In the genomic region with DNA sequence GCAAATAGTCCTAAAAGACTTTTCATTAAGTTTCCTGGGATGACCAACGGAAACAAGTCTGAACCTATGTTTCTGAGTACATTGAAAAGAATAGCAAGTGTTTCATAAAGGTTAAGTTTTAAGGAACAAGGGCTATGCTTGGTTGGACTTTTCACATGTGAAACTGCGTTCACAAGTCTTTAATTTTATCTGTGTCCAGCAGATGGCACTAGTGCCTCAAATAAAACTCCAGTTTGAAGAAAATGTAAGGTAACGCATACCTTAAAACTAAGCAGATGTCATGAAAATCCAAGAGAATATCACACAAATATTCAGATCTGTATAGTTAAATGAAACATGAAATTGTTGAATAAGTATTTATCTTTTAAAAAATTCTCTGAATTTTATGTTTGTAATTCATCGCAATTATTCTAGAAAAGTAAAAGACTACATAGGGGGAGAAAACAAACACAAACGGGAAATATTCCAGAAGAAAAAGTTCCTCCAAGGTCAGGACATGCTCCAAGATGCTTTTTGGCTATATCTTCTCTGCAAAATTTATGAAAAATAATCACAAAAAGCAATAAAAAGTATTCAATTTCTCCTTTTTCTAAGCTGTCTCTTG, we compare ENCODE assay signal across 7 cellular contexts.
A peak's percentile ranks its signal among the peaks of the same experiment; 100 is the strongest.
DNase-seq lines count a peak whose midpoint lies in the region; ATAC-seq, FAIRE-seq and TF ChIP-seq lines count a peak whose summit lies in the region.

No MANE protein-coding gene starts in this region.

- H3K4me1 ChIP-seq in HepG2 (ENCODE audit: insufficient read depth, low read length): no peaks in the 10 kb centered on the region
- H3K4me1 ChIP-seq in uterus: no peaks in the 10 kb centered on the region

- H3K27ac Mint-ChIP-seq in MCF 10A (ENCODE audit: low read depth, unreplicated experiment): no peak overlapping the region

- TF ChIP-seq EP300 in HepG2 (IDR thresholded peaks at IDR 0.05; ENCODE audit: low read depth in 2 of 2, low read length in 2 of 2): no peak
- TF ChIP-seq EP300 in HepG2 (CRISPR knock-in tag; IDR thresholded peaks at IDR 0.05; ENCODE audit: borderline replicate concordance): no peak

- no peaks in the 10 kb centered on the region for H3K36me3 Mint-ChIP-seq in MCF 10A (ENCODE audit: insufficient read depth, unreplicated experiment)

- H3K36me3 ChIP-seq in HepG2 (replicated peaks in 1 of 2; ENCODE audit: control insufficient read depth in 1 of 2, insufficient read depth in 2 of 2, low read length in 2 of 2): no peaks in the 10 kb centered on the region
- no peaks in the 10 kb centered on the region for H3K36me3 ChIP-seq in uterus

- H2AFZ ChIP-seq in HepG2 (ENCODE audit: low read length): no peak overlapping the region

- DNase-seq in DMS 273 treated with DMSO at 0.1 percent for 48 hours (lab: John Stamatoyannopoulos, UW) (peak; percentile 1), NCI-H774 (lab: John Stamatoyannopoulos, UW) (peak; percentile 40), MCF 10A (ENCODE audit: unreplicated experiment) (peak; percentile 75), HepG2 (ENCODE audit: low spot score) (peak; percentile 58), uterus (peak in 1 of 2 donors; percentile 20)

- in situ Hi-C loops in HepG2 (cut with HindIII; ENCODE audit: extremely low pct_ligation_motif_present, low pct_unique_long_range_greater_than_20kb): loop anchor here (10.0 kb wide), 1 partner anchor 939 kb away; no protein-coding TSS in a partner anchor

- WGBS in HepG2 (ENCODE audit: low lambda C conversion rate): 10% methylated on average over 5 of the region's 5 CpGs

- no peaks in the 10 kb centered on the region for H3K27me3 Mint-ChIP-seq in MCF 10A (ENCODE audit: insufficient read depth, unreplicated experiment)

- H3K4me3 ChIP-seq in HepG2 (replicated peaks in 1 of 3; ENCODE audit: insufficient read depth in 1 of 3, low read depth in 2 of 3, low read length in 3 of 3): no peak overlapping the region
- no peak overlapping the region for H3K4me3 ChIP-seq in uterus

- no peak for TF ChIP-seq RAD21 in HepG2 (CRISPR knock-in tag; IDR thresholded peaks at IDR 0.05)

- FAIRE-seq in HepG2 (lab: Jason Lieb, UNC): peak; percentile 65

- H3K9me3 Mint-ChIP-seq in MCF 10A (ENCODE audit: unreplicated experiment): no peaks in the 10 kb centered on the region

- intact Hi-C loops in MCF 10A (cut with micrococcal nuclease) (loop anchor here (1.0 to 10.0 kb wide), 8 partner anchors 85 to 1265 kb away; no protein-coding TSS in a partner anchor), HepG2 (cut with micrococcal nuclease; ENCODE audit: unreplicated experiment) (loop anchor here (1.0 to 10.0 kb wide), 4 partner anchors 85 to 956 kb away; no protein-coding TSS in a partner anchor), uterus (cut with DNase I; ENCODE audit: low total_unique reads) (no loop called here)

- POLR2A ChIA-PET in MCF 10A (lab: Yijun Ruan, JAX): interaction anchor here (0.8 kb wide), 1 partner anchor 1156 kb away, joined by 4 read pairs; no protein-coding TSS in a partner anchor
- POLR2A ChIA-PET in HepG2 (lab: Yijun Ruan, JAX): no interaction called here

- BruUV-seq in MCF 10A (replicated peaks; lab: Mats Ljungman, UMichigan) (no TSS peak), HepG2 (replicated peaks; lab: Mats Ljungman, UMichigan) (no TSS peak)

- H3K4me3 Mint-ChIP-seq in MCF 10A (ENCODE audit: unreplicated experiment): no peak overlapping the region

- no peaks in the 10 kb centered on the region for H3K4me1 Mint-ChIP-seq in MCF 10A (ENCODE audit: insufficient read depth, unreplicated experiment)

- no peak overlapping the region for H3K9ac ChIP-seq in HepG2 (ENCODE audit: insufficient read depth, low read depth, low read length)

- no peaks in the 10 kb centered on the region for H3K27me3 ChIP-seq in HepG2 (ENCODE audit: control insufficient read depth in 1 of 2, insufficient read depth in 2 of 2, low read length in 2 of 2)
- no peaks in the 10 kb centered on the region for H3K27me3 ChIP-seq in uterus

- TF ChIP-seq CTCF in MCF 10A (IDR thresholded peaks at IDR 0.05; ENCODE audit: unreplicated experiment) (peak; percentile 60), HepG2 (CRISPR knock-in tag; IDR thresholded peaks at IDR 0.05) (peak; percentile 70), uterus (IDR thresholded peaks at IDR 0.05) (peak; percentile 50 to 73 (median 68))

- H3K79me2 ChIP-seq in HepG2 (ENCODE audit: insufficient read depth, low read length): no peaks in the 10 kb centered on the region

- H3K9me3 ChIP-seq in HepG2 (ENCODE audit: low read length) (no peaks in the 10 kb centered on the region), uterus (no peaks in the 10 kb centered on the region)

- CTCF ChIA-PET in MCF 10A (lab: Yijun Ruan, JAX) (interaction anchor here (0.7 to 3.8 kb wide), 14 partner anchors 31 to 956 kb away, joined by 3 to 13 read pairs (median 4); no protein-coding TSS in a partner anchor), HepG2 (lab: Yijun Ruan, JAX; ENCODE audit: low intra/inter-chr PET ratio, low total read pairs) (interaction anchor here (0.8 to 2.5 kb wide), 5 partner anchors 822 to 1097 kb away, joined by 3 to 15 read pairs (median 4); no protein-coding TSS in a partner anchor)

- TF ChIP-seq POLR2A in HepG2 (IDR thresholded peaks at IDR 0.05; ENCODE audit: insufficient read depth in 1 of 2, low read depth in 2 of 2, low read length in 2 of 2) (no peak), uterus (IDR thresholded peaks at IDR 0.05) (no peak)

- no peak overlapping the region for H3K4me2 ChIP-seq in HepG2 (ENCODE audit: low read depth, low read length)

- no peaks in the 10 kb centered on the region for H4K20me1 ChIP-seq in HepG2 (ENCODE audit: insufficient read depth, low read length)

- ATAC-seq in GM18867 (IDR thresholded peaks at IDR 0.05; ENCODE audit: unreplicated experiment) (peak; percentile 81), HG03378 (IDR thresholded peaks at IDR 0.05; ENCODE audit: unreplicated experiment) (peak; percentile 81), HepG2 (peak; percentile 52)

- H3K27ac ChIP-seq in HepG2 (ENCODE audit: extremely low read length, insufficient read depth, low read length) (no peak overlapping the region), uterus (no peak overlapping the region)

TF ChIP-seq in HepG2, 621 proteins besides CTCF, POLR2A, EP300 and RAD21:
- TF ChIP-seq STAG1 (CRISPR knock-in tag; IDR thresholded peaks at IDR 0.05) (peak; percentile 79), SMC3 (IDR thresholded peaks at IDR 0.05; ENCODE audit: low read length) (peak; percentile 38), KLF6 (CRISPR knock-in tag; IDR thresholded peaks at IDR 0.05) (no peak)
